22 cellular contexts compared by ENCODE assay signal in genomic region chr20:3039426-3039825, GRCh38. TPM values are rescaled to one million over a fixed set of nuclear protein-coding genes. Genes with fewer than 3 reads are reported as not detected.
"Had no signal": no experiment of that assay in that cellular context is flagged by ENCODE, and none has a peak within 500 bp of the region (broad histone marks: within the 10 kb centered on the region; RNA-seq: fewer than 3 reads in every experiment).

No MANE protein-coding gene starts in this region.

- H3K27ac Mint-ChIP-seq: dendritic cell treated with granulocyte-macrophage colony-stimulating factor and Interleukin-4, amounts not matched to agents 40 ng/mL and 50 ng/mL, for 4 days had no signal

- ATAC-seq: effector memory CD8-positive, alpha-beta T cell; pancreas had no signal

- H3K4me1 Mint-ChIP-seq: memory B cell had no signal

- H3K4me3 Mint-ChIP-seq: dendritic cell treated with granulocyte-macrophage colony-stimulating factor and Interleukin-4, amounts not matched to agents 40 ng/mL and 50 ng/mL, for 4 days; effector memory CD8-positive, alpha-beta T cell; memory B cell; neural progenitor cell had no signal

- H3K27me3 Mint-ChIP-seq: dendritic cell treated with granulocyte-macrophage colony-stimulating factor and Interleukin-4, amounts not matched to agents 40 ng/mL and 50 ng/mL, for 4 days; effector memory CD8-positive, alpha-beta T cell; memory B cell had no signal

- DNase-seq: activated CD4-positive, alpha-beta T cell treated with anti-CD3 and anti-CD28 coated beads for 48 hours; activated CD8-positive, alpha-beta memory T cell treated with anti-CD3 and anti-CD28 coated beads, Interleukin-2, amount 50 U/mL, for 4 hours; activated effector memory CD4-positive, alpha-beta T cell treated with anti-CD3 and anti-CD28 coated beads, Interleukin-2, amount 50 U/mL, for 16 hours; amygdala; brain microvascular endothelial cell; cerebellar nuclear complex; effector memory CD8-positive, alpha-beta T cell; kidney; left ventricle myocardium inferior; pancreas; retina; stimulated activated CD4-positive, alpha-beta T cell treated with anti-CD3 and anti-CD28 coated beads, Interleukin-15, amount 100 ng/mL, for 24 hours; stimulated activated CD4-positive, alpha-beta T cell treated with anti-CD3 and anti-CD28 coated beads, Interleukin-4, amount 100 ng/mL, for 24 hours; thyroid gland; uterus; WERI-Rb-1 had no signal

- H3K9me3 Mint-ChIP-seq: dendritic cell treated with granulocyte-macrophage colony-stimulating factor and Interleukin-4, amounts not matched to agents 40 ng/mL and 50 ng/mL, for 4 days; effector memory CD8-positive, alpha-beta T cell; memory B cell; neural progenitor cell had no signal

- H3K4me3 ChIP-seq: left ventricle myocardium inferior, neural progenitor cell, pancreas, SJSA1, thyroid gland, uterus had no signal

RNA-seq across cellular contexts. Expression of gene GNRH2, which starts 4.0 kb away (rescaled TPM):
- total RNA-seq: epithelial cell of proximal tubule, kidney, left ventricle myocardium inferior, pancreas, SJSA1 had no signal

RNA-seq across cellular contexts. Expression of gene OXT, which starts 32.0 kb away (rescaled TPM):
- total RNA-seq: epithelial cell of proximal tubule, kidney, left ventricle myocardium inferior, SJSA1, thyroid gland had no signal

RNA-seq across cellular contexts. Expression of gene AVP, which starts 45.1 kb away (rescaled TPM):
- total RNA-seq: epithelial cell of proximal tubule, kidney, mucosa of gallbladder, pancreas, SJSA1, thyroid gland, uterus had no signal
